Comparison of ENCODE assay signal across 8 cellular contexts in the genomic region with DNA sequence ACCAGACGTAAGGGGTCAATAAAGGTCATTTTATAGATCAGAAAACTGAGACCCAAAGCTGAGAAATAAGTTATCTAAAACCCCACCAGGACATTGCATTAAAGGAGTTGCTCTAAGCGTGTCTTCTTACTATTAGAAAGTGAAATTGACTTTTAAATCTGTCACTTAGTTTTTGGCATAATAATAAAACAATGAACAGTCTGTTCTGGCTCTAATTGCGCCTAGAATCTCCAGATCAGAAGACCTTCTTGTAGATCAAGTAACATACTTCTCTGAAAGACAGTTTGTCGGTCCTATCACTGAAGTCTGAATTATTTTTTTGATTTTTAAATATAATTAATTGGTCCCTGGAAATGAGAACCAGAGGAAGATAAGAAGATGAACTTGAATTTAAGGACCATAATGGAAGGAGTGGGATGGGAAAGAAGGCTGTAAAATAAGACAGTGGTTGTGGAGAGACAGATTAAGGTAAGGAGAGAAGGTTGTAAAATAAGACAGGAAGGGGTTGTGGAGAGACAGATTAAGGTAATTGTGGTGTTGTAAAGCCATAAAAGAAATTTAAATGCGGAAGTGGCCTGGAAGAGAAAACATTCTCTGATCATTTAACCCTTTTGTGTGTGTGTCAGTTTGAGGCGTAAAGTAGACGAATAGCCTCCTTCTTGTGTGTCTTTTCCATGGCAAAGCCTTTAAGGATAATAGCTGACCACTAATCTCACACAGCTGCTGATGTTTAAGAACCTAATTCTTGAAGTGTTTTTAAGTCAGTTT. TPM values are rescaled to one million over a fixed set of nuclear protein-coding genes. Genes with fewer than 3 reads are reported as not detected.
A peak's percentile ranks its signal among the peaks of the same experiment; 100 is the strongest.
DNase-seq lines count a peak whose midpoint lies in the region; ATAC-seq, FAIRE-seq and TF ChIP-seq lines count a peak whose summit lies in the region.

No MANE protein-coding gene starts in this region.

- no peak for TF ChIP-seq CTCF in SK-N-SH (IDR thresholded peaks at IDR 0.05)
- TF ChIP-seq CTCF in RWPE2 (IDR thresholded peaks at IDR 0.05; ENCODE audit: poor library complexity, severe bottlenecking) = no peak
- TF ChIP-seq CTCF in fibroblast of lung (conservative IDR thresholded peaks at IDR 0.05 in 1 of 2, IDR thresholded peaks at IDR 0.05 in 1 of 2; ENCODE audit: low read depth in 1 of 2, low read length in 2 of 2) = no peak
- no peak for TF ChIP-seq CTCF in stomach (IDR thresholded peaks at IDR 0.05)

- H3K9me3 ChIP-seq in SK-N-SH (no peaks in the 10 kb centered on the region), RWPE2 (ENCODE audit: severe bottlenecking) (no peaks in the 10 kb centered on the region), fibroblast of lung (ENCODE audit: control insufficient read depth, insufficient read depth, low read depth, low read length) (no peaks in the 10 kb centered on the region), stomach (no peaks in the 10 kb centered on the region)

- H3K9ac ChIP-seq in SK-N-SH = no peak overlapping the region
- H3K9ac ChIP-seq in fibroblast of lung (ENCODE audit: insufficient read depth, low read length) = no peak overlapping the region

- TF ChIP-seq POLR2A in stomach (IDR thresholded peaks at IDR 0.05) = no peak

- intact Hi-C loops in stomach (cut with DNase I; ENCODE audit: low total_unique reads) = no loop called here

- H3K9me2 ChIP-seq in SK-N-SH = no peaks in the 10 kb centered on the region

- 90% methylated on average over 7 of the region's 7 CpGs for WGBS in SK-N-SH (ENCODE audit: low lambda C conversion rate)
- WGBS in stomach, 5 donors = 47 to 65% (median 62%) methylated on average over 7 of the region's 7 CpGs

- peaks cover 0 to 2% of the 10 kb centered on the region in 2 experiments for H3K36me3 ChIP-seq in SK-N-SH (replicated peaks in 1 of 2; ENCODE audit: control insufficient read depth in 1 of 2, insufficient read depth in 2 of 2, low read length in 1 of 2)
- peaks cover 19% of the 10 kb centered on the region for H3K36me3 ChIP-seq in RWPE2 (ENCODE audit: low read depth)
- H3K36me3 ChIP-seq in fibroblast of lung (ENCODE audit: control insufficient read depth, insufficient read depth, low read length) = no peaks in the 10 kb centered on the region
- H3K36me3 ChIP-seq in stomach = no peaks in the 10 kb centered on the region

- H3K4me1 ChIP-seq in SK-N-SH (ENCODE audit: control insufficient read depth in 1 of 2, insufficient read depth in 2 of 2, low read depth in 1 of 2, low read length in 1 of 2) (peaks cover 19 to 61% of the 10 kb centered on the region in 2 experiments; a peak in 3 of 4 replicates), RWPE2 (ENCODE audit: insufficient read depth, poor library complexity, severe bottlenecking) (peaks cover 86% of the 10 kb centered on the region), fibroblast of lung (ENCODE audit: control insufficient read depth, extremely low read depth, insufficient read depth, low read length) (peaks cover 24% of the 10 kb centered on the region), stomach (peaks cover 72 to 100% (median 91%) of the 10 kb centered on the region in 4 donors)

- H4K20me1 ChIP-seq in SK-N-SH (ENCODE audit: insufficient read depth) (peaks cover 97% of the 10 kb centered on the region), fibroblast of lung (ENCODE audit: control insufficient read depth, extremely low read depth, insufficient read depth, low read length) (peaks cover 2% of the 10 kb centered on the region)

- H3K4me2 ChIP-seq in SK-N-SH (peak overlapping the region; percentile 45), fibroblast of lung (ENCODE audit: extremely low read depth, insufficient read depth, low read length) (peak overlapping the region; percentile 77)

- H2AFZ ChIP-seq in SK-N-SH (ENCODE audit: low read depth) (no peak overlapping the region), fibroblast of lung (ENCODE audit: low read length) (no peak overlapping the region)

- FAIRE-seq in GM19239 (lab: Jason Lieb, UNC) = no peak

- peak overlapping the region in 1 of 2 experiments; percentile 10; a peak in 1 of 4 replicates for H3K27ac ChIP-seq in SK-N-SH (ENCODE audit: low read depth in 2 of 2, low read length in 1 of 2)
- H3K27ac ChIP-seq in RWPE2 (ENCODE audit: poor library complexity, severe bottlenecking) = peak overlapping the region; percentile 75
- H3K27ac ChIP-seq in fibroblast of lung (ENCODE audit: insufficient read depth, low read length) = peak overlapping the region; percentile 44
- H3K27ac ChIP-seq in stomach = peak overlapping the region in 4 of 5 donors; percentile 25 to 73 (median 64)

- DNase-seq in SK-N-SH (no peak), RWPE2 (ENCODE audit: low spot score) (no peak), fibroblast of lung (ENCODE audit: low read depth in 2 of 2) (no peak), stomach (no peak), GM19239 (ENCODE audit: insufficient read length, low spot score) (no peak)
- DNase-seq in activated CD8-positive, alpha-beta memory T cell treated with anti-CD3 and anti-CD28 coated beads for 24 hours = no peak
- DNase-seq in stimulated activated CD4-positive, alpha-beta T cell treated with anti-CD3 and anti-CD28 coated beads, Interleukin-4, amount 100 ng/mL, for 1 hour = no peak

- H3K4me3 ChIP-seq in SK-N-SH (ENCODE audit: low read depth in 2 of 2, low read length in 1 of 2) (peak overlapping the region in 1 of 2 experiments; percentile 26; a peak in 2 of 4 replicates), RWPE2 (ENCODE audit: severe bottlenecking) (peak overlapping the region; percentile 14), fibroblast of lung (replicated peaks in 1 of 4; ENCODE audit: control extremely low read depth in 1 of 4, insufficient read depth in 1 of 4, low read depth in 3 of 4, low read length in 4 of 4) (peak overlapping the region; percentile 31 to 62 (median 43)), stomach (peak overlapping the region in 2 of 4 donors; percentile 24 to 30)

- TF ChIP-seq EP300 in SK-N-SH (IDR thresholded peaks at IDR 0.05; ENCODE audit: borderline replicate concordance in 1 of 2, low read depth in 1 of 2, low read length in 1 of 2) (no peak), stomach (IDR thresholded peaks at IDR 0.05) (no peak)

- CTCF ChIA-PET in SK-N-SH (lab: Yijun Ruan, JAX) = interaction anchor here (0.9 to 2.2 kb wide), 2 partner anchors 10 to 57 kb away, joined by 3 to 7 read pairs; no protein-coding TSS in a partner anchor

- H3K79me2 ChIP-seq in SK-N-SH (ENCODE audit: insufficient read depth) (peaks cover 99% of the 10 kb centered on the region), fibroblast of lung (ENCODE audit: control insufficient read depth, insufficient read depth, low read length) (peaks cover 95% of the 10 kb centered on the region)

- TF ChIP-seq RAD21 in SK-N-SH (IDR thresholded peaks at IDR 0.05; ENCODE audit: low read length) = no peak

- POLR2A ChIA-PET in SK-N-SH (lab: Yijun Ruan, JAX) = no interaction called here

- H3F3A ChIP-seq in SK-N-SH (replicated peaks; ENCODE audit: insufficient read depth) = peaks cover 11% of the 10 kb centered on the region

- H3K27me3 ChIP-seq in SK-N-SH (ENCODE audit: insufficient read depth) (no peaks in the 10 kb centered on the region), RWPE2 (ENCODE audit: insufficient read depth, poor library complexity, severe bottlenecking) (no peaks in the 10 kb centered on the region), fibroblast of lung (ENCODE audit: control insufficient read depth, insufficient read depth, low read length) (no peaks in the 10 kb centered on the region), stomach (no peaks in the 10 kb centered on the region)

- ATAC-seq in SK-N-SH treated with all-trans-retinoic acid at 6 μM for 48 hours (no peak), RWPE2 (ENCODE audit: low read depth) (no peak)

TF ChIP-seq in SK-N-SH treated with all-trans-retinoic acid at 6 μM for 48 hours, 23 proteins besides CTCF, POLR2A, EP300 and RAD21:
- TF ChIP-seq OSR1 (CRISPR knock-in tag; IDR thresholded peaks at IDR 0.05) (no peak), ISL1 (CRISPR knock-in tag; IDR thresholded peaks at IDR 0.05) (no peak), CREB5 (CRISPR knock-in tag; IDR thresholded peaks at IDR 0.05; ENCODE audit: low read depth) (no peak)

RNA-seq across cellular contexts. Expression of gene TOP1, which starts 20.0 kb away (rescaled TPM):
- polyA plus RNA-seq in SK-N-SH (2012; rRNA removed) = 8.9 and 11.9 TPM in 2 replicates
- 16.8 and 20.3 TPM in 2 replicates for polyA plus RNA-seq in SK-N-SH (2012; cell fraction: cytosol; rRNA removed)
- polyA plus RNA-seq in SK-N-SH (2012; cell fraction: nucleus; rRNA removed) = 9.4 and 16.9 TPM in 2 replicates
- total RNA-seq in fibroblast of lung = 27.0 and 35.3 TPM in 2 replicates
- polyA plus RNA-seq in fibroblast of lung = 18.4 and 36.0 TPM in 2 replicates
- polyA plus RNA-seq in fibroblast of lung (2012) = 59.0 and 106 TPM in 2 replicates
- 7.2 and 9.9 TPM in 2 replicates for polyA minus RNA-seq in fibroblast of lung (ENCODE audit: low replicate concordance)
- 10 to 100 TPM; 14.8 to 46.2 (median 19.6) TPM for total RNA-seq in stomach
- 10 to 100 TPM; 18.0 to 24.0 (median 23.8) TPM for polyA plus RNA-seq in stomach
